In genomic region chr12:54300732-54301427, GRCh38 we compare ENCODE assay signal across 9 cellular contexts. TPM values are rescaled to one million over a fixed set of nuclear protein-coding genes. Genes with fewer than 3 reads are reported as not detected.
A peak's percentile ranks its signal among the peaks of the same experiment; 100 is the strongest.
DNase-seq lines count a peak whose midpoint lies in the region; ATAC-seq, FAIRE-seq and TF ChIP-seq lines count a peak whose summit lies in the region.
"Had no signal": no experiment of that assay in that cellular context is flagged by ENCODE, and none has a peak within 500 bp of the region (broad histone marks: within the 10 kb centered on the region; RNA-seq: fewer than 3 reads in every experiment).

Gene NFE2 (minus strand): TSS chr12:54301015. CDS start chr12:54295248, 5,767 bp downstream.

- TF ChIP-seq CTCF in AG09319 (IDR thresholded peaks at IDR 0.05; ENCODE audit: low read depth, low read length) (peak; percentile 5), PC-3 (conservative IDR thresholded peaks at IDR 0.05; ENCODE audit: low read depth, low read length) (no peak), GM12878 (IDR thresholded peaks at IDR 0.05 in 2 of 3, conservative IDR thresholded peaks at IDR 0.05 in 1 of 3; ENCODE audit: control insufficient read depth in 2 of 3, extremely low read depth in 1 of 3, insufficient read depth in 1 of 3, low read depth in 3 of 3, low read length in 3 of 3) (no peak)

- no peaks in the 10 kb centered on the region for H3K79me2 ChIP-seq in PC-3 (ENCODE audit: low read length)
- H3K79me2 ChIP-seq in GM12878 (ENCODE audit: control insufficient read depth, insufficient read depth, low read length) = no peaks in the 10 kb centered on the region

- H3K9me3 ChIP-seq in PC-3 (ENCODE audit: low read length) = no peaks in the 10 kb centered on the region
- no peaks in the 10 kb centered on the region for H3K9me3 ChIP-seq in GM12878 (replicated peaks; ENCODE audit: control insufficient read depth, insufficient read depth, low read length)

- H4K20me1 ChIP-seq in PC-3 (ENCODE audit: low read length) (no peaks in the 10 kb centered on the region), GM12878 (ENCODE audit: control insufficient read depth, insufficient read depth) (no peaks in the 10 kb centered on the region)

- peaks cover 24% of the 10 kb centered on the region for H3K4me1 ChIP-seq in PC-3 (ENCODE audit: insufficient read depth, low read length)
- 0 out of 2 replicates have a peak, but pooled peaks cover 3% of the 10 kb centered on the region for H3K4me1 ChIP-seq in GM12878 (ENCODE audit: control insufficient read depth, insufficient read depth, low read length)

- H3K9ac ChIP-seq in PC-3 (ENCODE audit: low read length) (no peak within 1 kb of the TSS), GM12878 (ENCODE audit: control insufficient read depth, insufficient read depth, low read length) (no peak within 1 kb of the TSS)

- no peak within 1 kb of the TSS for H3K27ac ChIP-seq in PC-3 (ENCODE audit: low read length)
- H3K27ac ChIP-seq in GM12878 (ENCODE audit: control insufficient read depth, insufficient read depth) = no peak within 1 kb of the TSS

- no peak for FAIRE-seq in GM12878 (lab: Jason Lieb, UNC)
- no peak for FAIRE-seq in GM12892 (lab: Jason Lieb, UNC)
- FAIRE-seq: endometrium had no signal

- 10% methylated on average over 22 of the region's 26 CpGs for WGBS in GM12878 (ENCODE audit: insufficient coverage, insufficient replicate concordance, low lambda C conversion rate, missing lambda C conversion rate)

- H3K36me3 ChIP-seq in PC-3 (ENCODE audit: low read depth, low read length) = no peaks in the 10 kb centered on the region
- no peaks in the 10 kb centered on the region for H3K36me3 ChIP-seq in GM12878 (ENCODE audit: control insufficient read depth in 2 of 2, insufficient read depth in 2 of 2, low read length in 1 of 2)

- BruUV-seq in PC-3 (replicated peaks; lab: Mats Ljungman, UMichigan) (no TSS peak), GM12878 (replicated peaks; lab: Mats Ljungman, UMichigan) (no TSS peak)

- in situ Hi-C loops in GM12878 (cut with MboI) = no loop called here

- TF ChIP-seq RAD21 in GM12878 (IDR thresholded peaks at IDR 0.05; ENCODE audit: insufficient read depth, low read depth, low read length) = no peak

- TF ChIP-seq POLR2A in GM12878 (IDR thresholded peaks at IDR 0.05; ENCODE audit: low read depth, low read length) (no peak), GM12892 (IDR thresholded peaks at IDR 0.05; ENCODE audit: low read depth, low read length) (no peak)

- no peaks in the 10 kb centered on the region for H3F3A ChIP-seq in PC-3 (ENCODE audit: low read length, unreplicated experiment)

- intact Hi-C loops in PC-3 (cut with micrococcal nuclease) (no loop called here), GM12878 (cut with micrococcal nuclease; ENCODE audit: unreplicated experiment) (no loop called here)

- RAD21 ChIA-PET in GM12878 (lab: Charles Lee; ENCODE audit: unreplicated experiment) = no interaction called here

- ATAC-seq in PC-3 (peak; percentile 93), GM12878 (peak; percentile 60), GM19455 (IDR thresholded peaks at IDR 0.05; ENCODE audit: unreplicated experiment) (no peak)

- POLR2A ChIA-PET in PC-3 (lab: Charles Lee; ENCODE audit: unreplicated experiment) = no interaction called here
- POLR2A ChIA-PET in GM12878 (lab: Charles Lee) = interaction anchor here (0.7 kb wide), 1 partner anchor 42 kb away, joined by 8 read pairs; no protein-coding TSS in a partner anchor

- H3K4me3 ChIP-seq in PC-3 (ENCODE audit: low read length) (peak within 1 kb of the TSS; percentile 62), GM12878 (no peak within 1 kb of the TSS)

- CTCF ChIA-PET in PC-3 (lab: Charles Lee) = interaction anchor here (0.6 kb wide), 1 partner anchor 24 kb away, joined by 3 read pairs; the partner anchor contains the start of gene COPZ1
- CTCF ChIA-PET in GM12878 (lab: Yijun Ruan, JAX) = interaction anchor here (0.9 to 2.0 kb wide), 6 partner anchors 8 to 49 kb away, joined by 3 to 7 read pairs (median 4); partner anchors contain the start of gene COPZ1

- SMC1A ChIA-PET in GM12878 (lab: Charles Lee; ENCODE audit: uncharacterized antibody, unreplicated experiment) = interaction anchor here (0.7 kb wide), 1 partner anchor 279 kb away, joined by 3 read pairs; no protein-coding TSS in a partner anchor

- H3K27me3 ChIP-seq in PC-3 (ENCODE audit: low read length) (no peaks in the 10 kb centered on the region), GM12878 (replicated peaks in 1 of 2; ENCODE audit: control insufficient read depth in 2 of 2, insufficient read depth in 2 of 2, low read length in 1 of 2) (peaks cover 12 to 29% of the 10 kb centered on the region in 2 experiments)

- H3K4me2 ChIP-seq in PC-3 (ENCODE audit: low read length) = peak within 1 kb of the TSS; percentile 88
- 0 out of 2 replicates have a peak within 1 kb of the TSS, but pooled peaks have one; percentile 23 for H3K4me2 ChIP-seq in GM12878 (ENCODE audit: control insufficient read depth, insufficient read depth)

- DNase-seq in AG09319 (ENCODE audit: extremely low read depth, low read depth) = no peak
- peak; percentile 56 for DNase-seq in HCEC 1CT
- peak; percentile 79 for DNase-seq in PC-3
- no peak for DNase-seq in GM12878 (ENCODE audit: low read depth, low spot score)
- DNase-seq in iPS-NIHi11 (ENCODE audit: low spot score) = peak; percentile 86
- DNase-seq in stimulated activated CD4-positive, alpha-beta T cell treated with anti-CD3 and anti-CD28 coated beads, Interleukin-2, amount 100 ng/mL, for 24 hours = peak; percentile 47 to 53
- DNase-seq in GM12892 (ENCODE audit: insufficient read length) = no peak

- TF ChIP-seq EP300 in GM12878 (IDR thresholded peaks at IDR 0.05; ENCODE audit: borderline replicate concordance in 1 of 2, control insufficient read depth in 1 of 2, low read depth in 2 of 2, low read length in 2 of 2) = no peak

- H3K9me2 ChIP-seq in PC-3 (replicated peaks; ENCODE audit: low read length) = no peaks in the 10 kb centered on the region

- peak within 1 kb of the TSS; percentile 79 for H2AFZ ChIP-seq in PC-3 (ENCODE audit: low read length)
- H2AFZ ChIP-seq in GM12878 (ENCODE audit: control insufficient read depth, low read depth, low read length) = no peak within 1 kb of the TSS

TF ChIP-seq in GM12878, 131 proteins besides CTCF, POLR2A, EP300 and RAD21:
- TF ChIP-seq E2F4 (IDR thresholded peaks at IDR 0.05; ENCODE audit: low read depth, low read length) = no peak
- no peak for TF ChIP-seq RAD51 (IDR thresholded peaks at IDR 0.05)
- no peak for TF ChIP-seq ASH2L (IDR thresholded peaks at IDR 0.05; ENCODE audit: borderline replicate concordance, low read depth)
- no peak for TF ChIP-seq HCFC1 (IDR thresholded peaks at IDR 0.05; ENCODE audit: low read length)
- TF ChIP-seq STAT3 (IDR thresholded peaks at IDR 0.05; ENCODE audit: low read depth, low read length) = no peak

RNA-seq across cellular contexts. Expression of gene NFE2, which starts in this region (rescaled TPM):
- total RNA-seq in PC-3 (2014; rRNA removed) = 0.26 and 0.40 TPM in 2 replicates
- not detected in 2 replicates for total RNA-seq in GM12878 (2013; cell fraction: nucleolus; rRNA removed)
- not detected in 2 replicates for total RNA-seq in GM12878 (2014; rRNA removed)
- not detected in 2 replicates for total RNA-seq in GM12878 (2014; rRNA removed; fragmentation: Illumina TruSeq; extraction: Trizol)
- total RNA-seq in GM12878 (2021) = 0.28 TPM in 1 of 2 replicates, not detected in the other
- polyA plus RNA-seq in GM12878 (2011; ENCODE audit: low read depth) = not detected
- polyA plus RNA-seq in GM12878 (2011; rRNA removed) = not detected in 2 replicates
- not detected in 2 replicates for polyA plus RNA-seq in GM12878 (2011; cell fraction: cytosol; rRNA removed)
- polyA plus RNA-seq in GM12878 (2011; cell fraction: nucleus; rRNA removed) = 0.10 TPM in 1 of 2 replicates, not detected in the other
- polyA plus RNA-seq in GM12878 (2012) = not detected in 2 replicates
- not detected in 2 replicates for polyA plus RNA-seq in GM12878 (2014; fragmentation: Illumina TruSeq; extraction: Trizol)
- polyA plus RNA-seq in GM12878 (2014; fragmentation: Nextera tagmentation; extraction: Ambion mirVana) = not detected
- 0.06 TPM in 1 of 2 replicates, not detected in the other for polyA plus RNA-seq in GM12878 (2014; rRNA removed)
- polyA plus RNA-seq in GM12878 (2016; fragmentation: Nextera tagmentation; extraction: Ambion mirVana) = not detected
- not detected in 2 replicates for polyA minus RNA-seq in GM12878 (2011; rRNA and poly(A)+ RNA removed)
- polyA minus RNA-seq in GM12878 (2011; cell fraction: cytosol; rRNA and poly(A)+ RNA removed) = not detected in 2 replicates
- not detected in 2 replicates for polyA minus RNA-seq in GM12878 (2011; cell fraction: nucleus; rRNA and poly(A)+ RNA removed)
- 0.28 TPM for polyA plus RNA-seq in GM12892 (2012; ENCODE audit: missing spikeins)

Comparison
In these comparisons a context has a peak if more than half of its experiments do, and no peak if none do; other contexts are left out.
1. Peak in DNase-seq, ATAC-seq, H3K4me3 ChIP-seq and H3K4me2 ChIP-seq in PC-3; RNA of the gene not detected or under 1 TPM.
2. Peak in ATAC-seq and H3K4me2 ChIP-seq in GM12878; RNA of the gene not detected or under 1 TPM.
3. DNase-seq: peak in HCEC 1CT (single experiment), iPS-NIHi11 (single experiment) and stimulated activated CD4-positive, alpha-beta T cell treated with anti-CD3 and anti-CD28 coated beads, Interleukin-2, amount 100 ng/mL, for 24 hours (2 of 2); none in AG09319 (single experiment), GM12878 (single experiment) and GM12892 (single experiment).